ENCODE assay signal across 3 cellular contexts in the genomic region with DNA sequence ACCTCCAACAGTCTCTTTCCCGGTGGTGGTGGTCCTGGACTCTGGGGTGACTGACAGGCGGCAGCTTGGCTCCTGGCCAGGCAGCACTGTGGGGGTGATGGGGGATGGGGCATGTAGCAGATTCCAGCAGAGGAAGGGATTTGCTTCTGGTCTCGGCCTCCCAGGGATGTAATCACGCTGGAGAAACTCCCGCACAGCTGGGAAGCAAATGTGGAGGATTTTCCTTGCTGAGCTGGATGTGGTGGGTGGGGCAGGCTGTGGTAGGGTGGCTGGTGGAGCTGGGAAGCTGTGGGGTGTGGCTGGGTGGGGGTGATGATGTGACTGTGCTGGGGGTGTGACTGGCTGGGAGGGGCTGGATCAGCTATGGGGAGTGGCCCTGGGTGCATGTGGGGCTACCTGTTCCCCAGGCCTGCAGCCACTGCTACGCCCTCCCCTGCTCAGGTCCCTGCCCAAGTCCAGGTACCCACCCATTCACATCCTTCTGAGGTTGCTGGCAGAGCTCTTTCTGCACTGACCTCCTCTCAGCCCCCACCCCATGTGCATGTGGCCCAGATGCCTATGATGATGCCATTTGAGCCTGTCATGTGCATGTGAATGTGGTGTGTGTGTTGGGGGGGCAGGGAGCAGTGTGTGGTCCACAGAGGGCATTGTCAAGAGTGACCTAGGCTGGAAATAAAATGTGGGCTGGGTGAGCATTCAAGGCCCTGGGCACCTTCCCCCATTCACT.
TF ChIP-seq lines count a peak whose summit lies in the region.

No MANE protein-coding gene starts in this region.

TF ChIP-seq in SK-N-SH, 30 proteins besides CTCF, POLR2A, EP300 and RAD21:
- no peak for TF ChIP-seq FOXJ3 (CRISPR knock-in tag; IDR thresholded peaks at IDR 0.05)
- TF ChIP-seq POLR2AphosphoS5 (IDR thresholded peaks at IDR 0.05; ENCODE audit: low read depth, low read length), result no peak
- TF ChIP-seq, protein P1, sequence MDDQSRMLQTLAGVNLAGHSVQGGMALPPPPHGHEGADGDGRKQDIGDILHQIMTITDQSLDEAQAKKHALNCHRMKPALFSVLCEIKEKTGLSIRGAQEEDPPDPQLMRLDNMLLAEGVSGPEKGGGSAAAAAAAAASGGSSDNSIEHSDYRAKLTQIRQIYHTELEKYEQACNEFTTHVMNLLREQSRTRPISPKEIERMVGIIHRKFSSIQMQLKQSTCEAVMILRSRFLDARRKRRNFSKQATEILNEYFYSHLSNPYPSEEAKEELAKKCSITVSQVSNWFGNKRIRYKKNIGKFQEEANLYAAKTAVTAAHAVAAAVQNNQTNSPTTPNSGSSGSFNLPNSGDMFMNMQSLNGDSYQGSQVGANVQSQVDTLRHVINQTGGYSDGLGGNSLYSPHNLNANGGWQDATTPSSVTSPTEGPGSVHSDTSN (IDR thresholded peaks at IDR 0.05), result no peak
- TF ChIP-seq CHD2 (IDR thresholded peaks at IDR 0.05; ENCODE audit: low read length, partially characterized antibody), result peak; percentile 89
- TF ChIP-seq GATA2 (CRISPR knock-in tag; IDR thresholded peaks at IDR 0.05), result no peak
- no peak for TF ChIP-seq FOXM1 (IDR thresholded peaks at IDR 0.05; ENCODE audit: low read depth)
- TF ChIP-seq RCOR1 (IDR thresholded peaks at IDR 0.05; ENCODE audit: low read length), result peak; percentile 80
- no peak for TF ChIP-seq RFX5 (IDR thresholded peaks at IDR 0.05; ENCODE audit: low read length)
- TF ChIP-seq NFIC (IDR thresholded peaks at IDR 0.05; ENCODE audit: borderline replicate concordance), result peak; percentile 37
- no peak for TF ChIP-seq TCF12 (IDR thresholded peaks at IDR 0.05)
TF ChIP-seq in SK-N-SH: peak in this region for 3.

TF ChIP-seq in SK-N-SH treated with all-trans-retinoic acid at 6 μM for 48 hours, 23 proteins besides CTCF, POLR2A, EP300 and RAD21:
- TF ChIP-seq ARNTL (CRISPR knock-in tag; IDR thresholded peaks at IDR 0.05; ENCODE audit: borderline replicate concordance, low read depth) (no peak), ZFP3 (CRISPR knock-in tag; IDR thresholded peaks at IDR 0.05) (no peak)
TF ChIP-seq in SK-N-SH treated with all-trans-retinoic acid at 6 μM for 48 hours: peak in this region for 0.

TF ChIP-seq in H1, 55 proteins besides CTCF, POLR2A, EP300 and RAD21:
- TF ChIP-seq TAF7 (optimal IDR thresholded peaks at IDR 0.05; ENCODE audit: borderline replicate concordance, low read depth, low read length) (no peak), GABPA (IDR thresholded peaks at IDR 0.05; ENCODE audit: borderline replicate concordance, insufficient read depth, low read length) (no peak), TEAD4 (IDR thresholded peaks at IDR 0.05; ENCODE audit: low read depth, low read length) (peak; percentile 75), ASH2L (IDR thresholded peaks at IDR 0.05; ENCODE audit: low read length) (peak; percentile 20), SP1 (IDR thresholded peaks at IDR 0.05; ENCODE audit: low read depth, low read length) (0 out of 2 replicates have a peak, but pooled peaks have one; percentile 18), ZNF274 (IDR thresholded peaks at IDR 0.05; ENCODE audit: borderline replicate concordance, extremely low read depth, low read length) (no peak), HDAC2 (IDR thresholded peaks at IDR 0.05; ENCODE audit: borderline replicate concordance in 1 of 2, low read depth in 2 of 2, low read length in 2 of 2) (0 out of 4 replicates have a peak, but pooled peaks of 1 of the 2 experiments have one; percentile 17), KDM1A (IDR thresholded peaks at IDR 0.05; ENCODE audit: borderline replicate concordance, low read length) (no peak)
- TF ChIP-seq, protein P2, sequence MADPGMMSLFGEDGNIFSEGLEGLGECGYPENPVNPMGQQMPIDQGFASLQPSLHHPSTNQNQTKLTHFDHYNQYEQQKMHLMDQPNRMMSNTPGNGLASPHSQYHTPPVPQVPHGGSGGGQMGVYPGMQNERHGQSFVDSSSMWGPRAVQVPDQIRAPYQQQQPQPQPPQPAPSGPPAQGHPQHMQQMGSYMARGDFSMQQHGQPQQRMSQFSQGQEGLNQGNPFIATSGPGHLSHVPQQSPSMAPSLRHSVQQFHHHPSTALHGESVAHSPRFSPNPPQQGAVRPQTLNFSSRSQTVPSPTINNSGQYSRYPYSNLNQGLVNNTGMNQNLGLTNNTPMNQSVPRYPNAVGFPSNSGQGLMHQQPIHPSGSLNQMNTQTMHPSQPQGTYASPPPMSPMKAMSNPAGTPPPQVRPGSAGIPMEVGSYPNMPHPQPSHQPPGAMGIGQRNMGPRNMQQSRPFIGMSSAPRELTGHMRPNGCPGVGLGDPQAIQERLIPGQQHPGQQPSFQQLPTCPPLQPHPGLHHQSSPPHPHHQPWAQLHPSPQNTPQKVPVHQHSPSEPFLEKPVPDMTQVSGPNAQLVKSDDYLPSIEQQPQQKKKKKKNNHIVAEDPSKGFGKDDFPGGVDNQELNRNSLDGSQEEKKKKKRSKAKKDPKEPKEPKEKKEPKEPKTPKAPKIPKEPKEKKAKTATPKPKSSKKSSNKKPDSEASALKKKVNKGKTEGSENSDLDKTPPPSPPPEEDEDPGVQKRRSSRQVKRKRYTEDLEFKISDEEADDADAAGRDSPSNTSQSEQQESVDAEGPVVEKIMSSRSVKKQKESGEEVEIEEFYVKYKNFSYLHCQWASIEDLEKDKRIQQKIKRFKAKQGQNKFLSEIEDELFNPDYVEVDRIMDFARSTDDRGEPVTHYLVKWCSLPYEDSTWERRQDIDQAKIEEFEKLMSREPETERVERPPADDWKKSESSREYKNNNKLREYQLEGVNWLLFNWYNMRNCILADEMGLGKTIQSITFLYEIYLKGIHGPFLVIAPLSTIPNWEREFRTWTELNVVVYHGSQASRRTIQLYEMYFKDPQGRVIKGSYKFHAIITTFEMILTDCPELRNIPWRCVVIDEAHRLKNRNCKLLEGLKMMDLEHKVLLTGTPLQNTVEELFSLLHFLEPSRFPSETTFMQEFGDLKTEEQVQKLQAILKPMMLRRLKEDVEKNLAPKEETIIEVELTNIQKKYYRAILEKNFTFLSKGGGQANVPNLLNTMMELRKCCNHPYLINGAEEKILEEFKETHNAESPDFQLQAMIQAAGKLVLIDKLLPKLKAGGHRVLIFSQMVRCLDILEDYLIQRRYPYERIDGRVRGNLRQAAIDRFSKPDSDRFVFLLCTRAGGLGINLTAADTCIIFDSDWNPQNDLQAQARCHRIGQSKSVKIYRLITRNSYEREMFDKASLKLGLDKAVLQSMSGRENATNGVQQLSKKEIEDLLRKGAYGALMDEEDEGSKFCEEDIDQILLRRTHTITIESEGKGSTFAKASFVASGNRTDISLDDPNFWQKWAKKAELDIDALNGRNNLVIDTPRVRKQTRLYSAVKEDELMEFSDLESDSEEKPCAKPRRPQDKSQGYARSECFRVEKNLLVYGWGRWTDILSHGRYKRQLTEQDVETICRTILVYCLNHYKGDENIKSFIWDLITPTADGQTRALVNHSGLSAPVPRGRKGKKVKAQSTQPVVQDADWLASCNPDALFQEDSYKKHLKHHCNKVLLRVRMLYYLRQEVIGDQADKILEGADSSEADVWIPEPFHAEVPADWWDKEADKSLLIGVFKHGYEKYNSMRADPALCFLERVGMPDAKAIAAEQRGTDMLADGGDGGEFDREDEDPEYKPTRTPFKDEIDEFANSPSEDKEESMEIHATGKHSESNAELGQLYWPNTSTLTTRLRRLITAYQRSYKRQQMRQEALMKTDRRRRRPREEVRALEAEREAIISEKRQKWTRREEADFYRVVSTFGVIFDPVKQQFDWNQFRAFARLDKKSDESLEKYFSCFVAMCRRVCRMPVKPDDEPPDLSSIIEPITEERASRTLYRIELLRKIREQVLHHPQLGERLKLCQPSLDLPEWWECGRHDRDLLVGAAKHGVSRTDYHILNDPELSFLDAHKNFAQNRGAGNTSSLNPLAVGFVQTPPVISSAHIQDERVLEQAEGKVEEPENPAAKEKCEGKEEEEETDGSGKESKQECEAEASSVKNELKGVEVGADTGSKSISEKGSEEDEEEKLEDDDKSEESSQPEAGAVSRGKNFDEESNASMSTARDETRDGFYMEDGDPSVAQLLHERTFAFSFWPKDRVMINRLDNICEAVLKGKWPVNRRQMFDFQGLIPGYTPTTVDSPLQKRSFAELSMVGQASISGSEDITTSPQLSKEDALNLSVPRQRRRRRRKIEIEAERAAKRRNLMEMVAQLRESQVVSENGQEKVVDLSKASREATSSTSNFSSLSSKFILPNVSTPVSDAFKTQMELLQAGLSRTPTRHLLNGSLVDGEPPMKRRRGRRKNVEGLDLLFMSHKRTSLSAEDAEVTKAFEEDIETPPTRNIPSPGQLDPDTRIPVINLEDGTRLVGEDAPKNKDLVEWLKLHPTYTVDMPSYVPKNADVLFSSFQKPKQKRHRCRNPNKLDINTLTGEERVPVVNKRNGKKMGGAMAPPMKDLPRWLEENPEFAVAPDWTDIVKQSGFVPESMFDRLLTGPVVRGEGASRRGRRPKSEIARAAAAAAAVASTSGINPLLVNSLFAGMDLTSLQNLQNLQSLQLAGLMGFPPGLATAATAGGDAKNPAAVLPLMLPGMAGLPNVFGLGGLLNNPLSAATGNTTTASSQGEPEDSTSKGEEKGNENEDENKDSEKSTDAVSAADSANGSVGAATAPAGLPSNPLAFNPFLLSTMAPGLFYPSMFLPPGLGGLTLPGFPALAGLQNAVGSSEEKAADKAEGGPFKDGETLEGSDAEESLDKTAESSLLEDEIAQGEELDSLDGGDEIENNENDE (IDR thresholded peaks at IDR 0.05; ENCODE audit: insufficient replicate concordance, low read length), result no peak
- TF ChIP-seq, protein P3, sequence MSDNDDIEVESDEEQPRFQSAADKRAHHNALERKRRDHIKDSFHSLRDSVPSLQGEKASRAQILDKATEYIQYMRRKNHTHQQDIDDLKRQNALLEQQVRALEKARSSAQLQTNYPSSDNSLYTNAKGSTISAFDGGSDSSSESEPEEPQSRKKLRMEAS (IDR thresholded peaks at IDR 0.05), result no peak
